8 cellular contexts compared by ENCODE assay signal in the genomic region with DNA sequence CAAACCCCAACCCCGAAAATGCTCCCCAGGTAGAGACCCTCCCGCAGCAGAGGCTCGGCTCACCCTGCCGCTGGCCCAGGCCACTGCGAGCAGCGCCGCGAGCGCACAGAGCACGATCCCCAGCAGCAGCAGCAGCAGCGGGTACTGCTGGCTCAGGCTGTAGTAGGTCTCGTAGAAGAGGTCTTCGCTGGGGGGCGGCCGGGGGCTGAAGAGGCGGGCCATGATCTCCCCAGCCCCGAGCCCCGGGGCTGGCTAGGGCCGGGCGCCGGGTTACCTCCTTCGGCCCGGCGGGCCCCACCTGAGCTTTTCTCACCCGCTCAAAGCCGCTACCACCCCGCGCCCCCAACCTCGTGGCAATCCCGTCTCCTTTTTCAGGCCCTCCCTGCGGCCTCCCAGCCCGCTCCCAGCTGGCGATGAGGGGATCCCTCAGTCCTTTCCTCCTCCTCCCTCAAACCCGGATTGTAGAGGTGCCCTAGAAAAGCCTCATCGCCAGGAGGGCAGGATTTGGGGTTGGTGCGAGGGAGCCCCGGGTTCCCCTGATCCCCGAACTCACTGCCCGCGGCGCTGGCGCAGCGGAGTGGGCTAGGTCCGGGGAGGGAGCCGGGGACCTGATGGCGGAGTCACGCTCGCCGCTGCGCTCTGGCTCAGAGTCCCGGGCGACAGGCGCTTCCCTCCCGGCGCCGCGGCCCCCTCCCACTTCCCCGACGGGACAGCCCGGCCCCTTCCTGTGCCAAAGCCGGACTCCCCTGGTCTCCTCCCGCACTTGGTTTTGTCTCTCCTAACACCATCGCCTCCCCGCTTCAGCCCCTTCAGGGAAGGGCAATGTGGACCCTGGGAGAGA. TPM values are rescaled to one million over a fixed set of nuclear protein-coding genes. Genes with fewer than 3 reads are reported as not detected.
A peak's percentile ranks its signal among the peaks of the same experiment; 100 is the strongest.
DNase-seq lines count a peak whose midpoint lies in the region; ATAC-seq and TF ChIP-seq lines count a peak whose summit lies in the region.

A gene (minus strand): TSS at position 641 of the 841 bp plus-strand sequence. CDS start 419 bp downstream, at position 222.

- in situ Hi-C loops in HAP-1 (cut with MboI; ENCODE audit: low sequenced_read_pairs): loop anchor here (5.0 to 25.0 kb wide), 2 partner anchors 98 to 353 kb away; no protein-coding TSS in a partner anchor

- H3K27ac ChIP-seq in ascending aorta (peak within 1 kb of the TSS in 1 of 2 donors; percentile 54), iPS-20b (ENCODE audit: low read length) (no peak within 1 kb of the TSS), spleen (peak within 1 kb of the TSS; percentile 48 to 85 (median 72))

- ATAC-seq in HG03439 (IDR thresholded peaks at IDR 0.05; ENCODE audit: unreplicated experiment) (no peak), HG02759 (IDR thresholded peaks at IDR 0.05; ENCODE audit: unreplicated experiment) (no peak)

- H3K9me2 ChIP-seq in Loucy (replicated peaks; ENCODE audit: low read depth, low read length): no peaks in the 10 kb centered on the region

- peak within 1 kb of the TSS; percentile 78 for H3K4me2 ChIP-seq in Loucy (ENCODE audit: low read depth, low read length, poor library complexity, severe bottlenecking)

- TF ChIP-seq CTCF in Loucy (conservative IDR thresholded peaks at IDR 0.05; ENCODE audit: low read length) (no peak), ascending aorta (IDR thresholded peaks at IDR 0.05) (no peak), spleen (IDR thresholded peaks at IDR 0.05 in 8 of 11, conservative IDR thresholded peaks at IDR 0.05 in 3 of 11) (no peak)

- H2AFZ ChIP-seq in Loucy (ENCODE audit: low read length): peak within 1 kb of the TSS; percentile 47; the same call in 1 of the 2 replicates

- intact Hi-C loops in ascending aorta (cut with DNase I): no loop called here
- intact Hi-C loops in spleen (cut with DNase I; ENCODE audit: low total_unique reads): loop anchor here (5.0 kb wide), 1 partner anchor 98 kb away; no protein-coding TSS in a partner anchor

- H3K4me1 ChIP-seq in Loucy (ENCODE audit: insufficient read depth, low read length, poor library complexity, severe bottlenecking): peaks cover 58% of the 10 kb centered on the region
- H3K4me1 ChIP-seq in ascending aorta: peaks cover 7 to 20% of the 10 kb centered on the region in 2 donors
- no peaks in the 10 kb centered on the region; the same call in 1 of the 2 replicates for H3K4me1 ChIP-seq in iPS-20b (ENCODE audit: insufficient read depth, low read length)
- H3K4me1 ChIP-seq in spleen: peaks cover 57 to 100% (median 85%) of the 10 kb centered on the region in 6 donors
- H3K4me1 ChIP-seq in HAP-1: peaks cover 3% of the 10 kb centered on the region; the same call in 1 of the 2 replicates

- peaks cover 6% of the 10 kb centered on the region; the same call in 1 of the 2 replicates for H3K79me2 ChIP-seq in Loucy (ENCODE audit: insufficient read depth, low read length)

- H3K36me3 ChIP-seq in Loucy (ENCODE audit: insufficient read depth, low read length) (no peaks in the 10 kb centered on the region), ascending aorta (no peaks in the 10 kb centered on the region), iPS-20b (ENCODE audit: insufficient read depth, low read depth, low read length) (no peaks in the 10 kb centered on the region), spleen (peaks cover 0 to 34% (median 8%) of the 10 kb centered on the region in 6 donors), HAP-1 (replicated peaks) (no peaks in the 10 kb centered on the region)

- H3K4me3 ChIP-seq in Loucy (ENCODE audit: low read length, poor library complexity, severe bottlenecking) (peak within 1 kb of the TSS; percentile 67), ascending aorta (peak within 1 kb of the TSS; percentile 52 to 53), iPS-20b (ENCODE audit: low read length) (peak within 1 kb of the TSS; percentile 79), spleen (peak within 1 kb of the TSS; percentile 31 to 71 (median 41)), HAP-1 (no peak within 1 kb of the TSS)

- WGBS in spleen, 5 donors: 3 to 6% (median 5%) methylated on average over 44 to 64 of the region's 64 CpGs

- H3K27me3 ChIP-seq in Loucy (ENCODE audit: insufficient read depth, low read length, poor library complexity, severe bottlenecking): no peaks in the 10 kb centered on the region
- H3K27me3 ChIP-seq in ascending aorta: peaks cover 12% of the 10 kb centered on the region
- peaks cover 100% of the 10 kb centered on the region for H3K27me3 ChIP-seq in iPS-20b (ENCODE audit: insufficient read depth, low read length)
- peaks cover 0 to 34% (median 10%) of the 10 kb centered on the region in 7 donors for H3K27me3 ChIP-seq in spleen (replicated peaks in 1 of 7)
- no peaks in the 10 kb centered on the region for H3K27me3 ChIP-seq in HAP-1 (ENCODE audit: low read depth)

- DNase-seq in ascending aorta (ENCODE audit: low spot score in 2 of 2): no peak
- DNase-seq in spleen: peak; percentile 89
- no peak for DNase-seq in HAP-1 (ENCODE audit: low spot score in 2 of 2)
- DNase-seq in activated CD4-positive, CD25-positive, alpha-beta regulatory T cell (lab: John Stamatoyannopoulos, UW): no peak

- H3F3A ChIP-seq in Loucy (ENCODE audit: low read depth): no peaks in the 10 kb centered on the region

- H3K9me3 ChIP-seq in Loucy (ENCODE audit: insufficient read depth, low read depth, low read length): no peaks in the 10 kb centered on the region
- no peaks in the 10 kb centered on the region for H3K9me3 ChIP-seq in ascending aorta
- peaks cover 4% of the 10 kb centered on the region; the same call in 1 of the 2 replicates for H3K9me3 ChIP-seq in iPS-20b (ENCODE audit: insufficient read depth, low read depth, low read length)
- H3K9me3 ChIP-seq in spleen: no peaks in the 10 kb centered on the region
- no peaks in the 10 kb centered on the region for H3K9me3 ChIP-seq in HAP-1

- no peak for TF ChIP-seq POLR2A in spleen (IDR thresholded peaks at IDR 0.05)

- H3K9ac ChIP-seq in Loucy (ENCODE audit: low read depth, low read length, poor library complexity, severe bottlenecking) (peak within 1 kb of the TSS; percentile 69), iPS-20b (ENCODE audit: low read depth, low read length) (no peak within 1 kb of the TSS)

- H4K20me1 ChIP-seq in Loucy (ENCODE audit: insufficient read depth, low read length, poor library complexity, severe bottlenecking): no peaks in the 10 kb centered on the region

RNA-seq across cellular contexts. Expression of the gene that starts here (rescaled TPM):
- 143 TPM for total RNA-seq in ascending aorta
- total RNA-seq in spleen: 100 to 1,000 TPM in 1 of 7 donors, 10 to 100 TPM in 6; 34.4 to 114 (median 68.7) TPM
- 10 to 100 TPM; 13.0 to 53.5 (median 34.0) TPM for polyA plus RNA-seq in spleen
